In the genomic region with DNA sequence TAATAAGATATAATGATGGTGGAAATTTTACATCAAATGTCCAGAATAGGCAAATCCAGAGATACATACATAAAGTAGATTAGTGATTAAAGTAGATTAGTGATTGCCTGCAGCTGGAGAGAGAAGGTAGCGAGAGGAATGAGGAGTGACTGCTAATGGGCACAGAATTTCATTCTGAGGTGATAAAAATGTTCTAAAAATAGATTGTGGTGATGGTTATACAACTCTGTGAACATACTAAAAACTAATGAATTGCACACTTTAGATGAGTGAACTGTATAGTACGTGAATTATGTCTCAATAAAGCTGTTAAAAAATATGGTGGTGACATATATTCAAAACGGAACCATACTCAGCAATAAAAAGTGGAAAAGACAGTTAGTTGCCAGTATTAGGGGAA, we compare ENCODE assay signal across 33 cellular contexts.
"Had no signal": no experiment of that assay in that cellular context is flagged by ENCODE, and none has a peak within 500 bp of the region (broad histone marks: within the 10 kb centered on the region; RNA-seq: fewer than 3 reads in every experiment).

No MANE protein-coding gene starts in this region.

- H3K27ac ChIP-seq: adrenal gland, body of pancreas, breast epithelium, KMS-11, PC-9, RWPE1, SJCRH30, VCaP had no signal

- H3K36me3 ChIP-seq: adrenal gland, breast epithelium, SJCRH30 had no signal

- H3K9me3 ChIP-seq: adrenal gland, body of pancreas, breast epithelium, SJCRH30, SK-N-SH had no signal

- DNase-seq: activated B cell treated with CpG ODN at 0.5 μM for 24 hours; activated CD4-positive, alpha-beta memory T cell treated with anti-CD3 and anti-CD28 coated beads for 36 hours; activated CD4-positive, alpha-beta T cell treated with anti-CD3 and anti-CD28 coated beads for 4 hours; activated CD4-positive, alpha-beta T cell treated with anti-CD3 and anti-CD28 coated beads, Interleukin-2, amount 50 U/mL, for 1 hour; activated CD4-positive, CD25-positive, alpha-beta regulatory T cell treated with anti-CD3 and anti-CD28 coated beads, Interleukin-2, amount 50 U/mL, for 72 hours; activated CD8-positive, alpha-beta memory T cell treated with anti-CD3 and anti-CD28 coated beads, Interleukin-2, amount 50 U/mL, for 4 hours; activated gamma-delta T cell treated with Interleukin-2 at 50 U/mL for 16 hours; activated naive CD4-positive, alpha-beta T cell treated with anti-CD3 and anti-CD28 coated beads for 36 hours; activated T-cell treated with anti-CD3 and anti-CD28 coated beads for 4 hours; activated T-cell treated with anti-CD3 and anti-CD28 coated beads, Interleukin-2, amount 50 U/mL, for 4 hours; adrenal gland; body of pancreas; MM.1S; NCI-H1105; NCI-H1417 treated with DMSO at 0.1 percent for 48 hours; NCI-H1930; NCI-H2081 treated with DMSO at 0.1 percent for 48 hours; NCI-H226; NCI-H446 treated with DMSO at 0.1 percent for 48 hours; NCI-H524; NCI-H69; NK-92 treated with Interleukin-12 subunit alpha and Interleukin-12 subunit beta, amount 100 ng/mL, for 24 hours; PC-9; SHP77; SJCRH30; SK-N-SH; T-cell; T-helper 17 cell; T-helper 9 cell had no signal

- H3K9ac ChIP-seq: KMS-11, SK-N-SH had no signal

- H3K4me3 ChIP-seq: adrenal gland, body of pancreas, breast epithelium, PC-9, SJCRH30 had no signal
